9 cellular contexts compared by ENCODE assay signal in genomic region chr6:105900120-105900937, GRCh38.
DNase-seq lines count a peak whose midpoint lies in the region; ATAC-seq and TF ChIP-seq lines count a peak whose summit lies in the region.
"Had no signal": no experiment of that assay in that cellular context is flagged by ENCODE, and none has a peak within 500 bp of the region (broad histone marks: within the 10 kb centered on the region; RNA-seq: fewer than 3 reads in every experiment).

No MANE protein-coding gene starts in this region.

- ATAC-seq in HG03571 (IDR thresholded peaks at IDR 0.05; ENCODE audit: unreplicated experiment), result no peak

- no peaks in the 10 kb centered on the region for H3K36me3 Mint-ChIP-seq in dendritic cell treated with granulocyte-macrophage colony-stimulating factor and Interleukin-4, amounts not matched to agents 40 ng/mL and 50 ng/mL, for 4 days (ENCODE audit: low read depth)

- H3K27me3 ChIP-seq in neutrophil, result no peaks in the 10 kb centered on the region
- H3K27me3 ChIP-seq: right lobe of liver had no signal

- peaks cover 27% of the 10 kb centered on the region for H3K4me1 Mint-ChIP-seq in dendritic cell treated with granulocyte-macrophage colony-stimulating factor and Interleukin-4, amounts not matched to agents 40 ng/mL and 50 ng/mL, for 4 days (ENCODE audit: low read depth)

- H3K27ac ChIP-seq in neutrophil, result peak overlapping the region; percentile 6
- no peak overlapping the region for H3K27ac ChIP-seq in caudate nucleus (ENCODE audit: low read depth, low read length)
- H3K27ac ChIP-seq: right lobe of liver had no signal

- peak overlapping the region; percentile 81 for H3K27ac Mint-ChIP-seq in dendritic cell treated with granulocyte-macrophage colony-stimulating factor and Interleukin-4, amounts not matched to agents 40 ng/mL and 50 ng/mL, for 4 days

- no peak for TF ChIP-seq CTCF in neutrophil (IDR thresholded peaks at IDR 0.05)
- no peak for TF ChIP-seq CTCF in GM13977 (IDR thresholded peaks at IDR 0.05; ENCODE audit: extremely low read depth, insufficient read depth, missing control alignments)

- DNase-seq in GM04504 (ENCODE audit: low read depth) (peak; percentile 72), RKO (ENCODE audit: low spot score) (peak; percentile 13), GM13977 (ENCODE audit: low spot score) (no peak), caudate nucleus (lab: John Stamatoyannopoulos, UW) (no peak), middle frontal gyrus (ENCODE audit: extremely low spot score, low spot score) (no peak)
- DNase-seq: right lobe of liver had no signal

- H3K4me1 ChIP-seq in neutrophil (ENCODE audit: control insufficient read depth in 1 of 2, insufficient read depth in 1 of 2, low read depth in 1 of 2, low read length in 1 of 2), result peaks cover 8 to 12% of the 10 kb centered on the region in 2 experiments

- peak overlapping the region; percentile 29 to 43 for H3K4me3 ChIP-seq in neutrophil (ENCODE audit: low read depth in 1 of 2, low read length in 1 of 2)
- H3K4me3 ChIP-seq: right lobe of liver had no signal

- in situ Hi-C loops in GM13977 (cut with MboI; ENCODE audit: low pct_unique_long_range_greater_than_20kb, low sequenced_read_pairs, unreplicated experiment), result no loop called here

- intact Hi-C loops in dendritic cell treated with granulocyte-macrophage colony-stimulating factor and Interleukin-4, amounts not matched to agents 40 ng/mL and 50 ng/mL, for 4 days (cut with micrococcal nuclease), result loop anchor here (2.0 to 10.0 kb wide), 2 partner anchors 14 to 416 kb away; no protein-coding TSS in a partner anchor

- H3K27me3 Mint-ChIP-seq in dendritic cell treated with granulocyte-macrophage colony-stimulating factor and Interleukin-4, amounts not matched to agents 40 ng/mL and 50 ng/mL, for 4 days, result no peaks in the 10 kb centered on the region

- H3K9me3 ChIP-seq in neutrophil, result no peaks in the 10 kb centered on the region
- H3K9me3 ChIP-seq: right lobe of liver had no signal

- no peaks in the 10 kb centered on the region for H3K9me3 Mint-ChIP-seq in dendritic cell treated with granulocyte-macrophage colony-stimulating factor and Interleukin-4, amounts not matched to agents 40 ng/mL and 50 ng/mL, for 4 days

- no peaks in the 10 kb centered on the region for H3K36me3 ChIP-seq in neutrophil
- H3K36me3 ChIP-seq: right lobe of liver had no signal

- peak overlapping the region; percentile 6 for H3K4me3 Mint-ChIP-seq in dendritic cell treated with granulocyte-macrophage colony-stimulating factor and Interleukin-4, amounts not matched to agents 40 ng/mL and 50 ng/mL, for 4 days

Comparison
In these comparisons a context has a peak if more than half of its experiments do, and no peak if none do; other contexts are left out.
1. DNase-seq: peak in GM04504 (single experiment) and RKO (single experiment); none in GM13977 (single experiment), caudate nucleus (0 of 61) and middle frontal gyrus (single experiment).